Comparison of ENCODE assay signal across 32 cellular contexts in genomic region chr5:78630047-78630446, GRCh38. TPM values are rescaled to one million over a fixed set of nuclear protein-coding genes. Genes with fewer than 3 reads are reported as not detected.
"Had no signal": no experiment of that assay in that cellular context is flagged by ENCODE, and none has a peak within 500 bp of the region (broad histone marks: within the 10 kb centered on the region; RNA-seq: fewer than 3 reads in every experiment).

No MANE protein-coding gene starts in this region.

- H3K4me2 ChIP-seq: KMS-11, SK-N-SH had no signal

- H3K9ac ChIP-seq: KMS-11, SK-N-SH had no signal

- H3K4me3 Mint-ChIP-seq: activated CD4-positive, alpha-beta memory T cell treated with anti-CD3 and anti-CD28 coated beads for 36 hours; activated CD4-positive, alpha-beta T cell treated with anti-CD3 and anti-CD28 coated beads, Interleukin-2, amount 10 ng/mL, durations not matched to agents 7 days and 5 days; activated naive CD4-positive, alpha-beta T cell treated with anti-CD3 and anti-CD28 coated beads for 36 hours; activated naive CD8-positive, alpha-beta T cell; activated T-helper 17 cell treated with anti-CD3 and anti-CD28 coated beads, Interleukin-2, amount 50 U/mL, for 72 hours; brain had no signal

- FAIRE-seq: astrocyte had no signal

- H3K4me3 ChIP-seq: SJCRH30 had no signal

- H3K27ac ChIP-seq: KMS-11, RWPE1, SJCRH30, VCaP had no signal

- ATAC-seq: activated T-helper 17 cell treated with anti-CD3 and anti-CD28 coated beads, Interleukin-2, amount 50 U/mL, for 72 hours; Panc1 had no signal

- H3K27me3 Mint-ChIP-seq: brain had no signal

- H3K27me3 ChIP-seq: SJCRH30 had no signal

- H3K4me1 Mint-ChIP-seq: activated CD4-positive, alpha-beta T cell treated with anti-CD3 and anti-CD28 coated beads, Interleukin-2, amount 10 ng/mL, durations not matched to agents 7 days and 5 days; activated T-helper 17 cell treated with anti-CD3 and anti-CD28 coated beads, Interleukin-2, amount 50 U/mL, for 72 hours had no signal

- H3K9me2 ChIP-seq: SK-N-SH had no signal

- H3K9me3 Mint-ChIP-seq: activated CD4-positive, alpha-beta memory T cell treated with anti-CD3 and anti-CD28 coated beads for 36 hours; activated CD4-positive, alpha-beta T cell treated with anti-CD3 and anti-CD28 coated beads, Interleukin-2, amount 10 ng/mL, durations not matched to agents 7 days and 5 days; activated naive CD4-positive, alpha-beta T cell treated with anti-CD3 and anti-CD28 coated beads for 36 hours; activated T-helper 17 cell treated with anti-CD3 and anti-CD28 coated beads, Interleukin-2, amount 50 U/mL, for 72 hours; brain had no signal

- H3K36me3 Mint-ChIP-seq: activated CD4-positive, alpha-beta memory T cell treated with anti-CD3 and anti-CD28 coated beads for 36 hours; activated naive CD8-positive, alpha-beta T cell had no signal

- H3K9me3 ChIP-seq: SJCRH30, SK-N-SH had no signal

- DNase-seq: activated CD4-positive, alpha-beta memory T cell treated with anti-CD3 and anti-CD28 coated beads for 36 hours; activated CD4-positive, alpha-beta T cell treated with anti-CD3 and anti-CD28 coated beads, Interleukin-2, amount 10 ng/mL, durations not matched to agents 7 days and 5 days; activated CD4-positive, CD25-positive, alpha-beta regulatory T cell; activated CD8-positive, alpha-beta memory T cell treated with anti-CD3 and anti-CD28 coated beads for 24 hours; activated gamma-delta T cell; activated naive CD4-positive, alpha-beta T cell treated with anti-CD3 and anti-CD28 coated beads for 36 hours; activated T-cell treated with anti-CD3 and anti-CD28 coated beads for 4 hours; activated T-cell treated with anti-CD3 and anti-CD28 coated beads, Interleukin-2, amount 50 U/mL, for 48 hours; amygdala; MV-4-11; NCI-H1092 treated with DMSO at 0.1 percent for 48 hours; NCI-H1436; NCI-H1694 treated with DMSO at 0.1 percent for 48 hours; NCI-H2029 treated with DMSO at 0.1 percent for 48 hours; NCI-H345; NCI-H510A; NCI-H526 treated with DMSO at 0.1 percent for 48 hours; NCI-H82; OCI-M1; Right ventricle myocardium superior; SJCRH30; SK-N-SH; T-helper 1 cell had no signal

- H3K27ac Mint-ChIP-seq: activated CD4-positive, alpha-beta memory T cell treated with anti-CD3 and anti-CD28 coated beads for 36 hours; activated CD4-positive, alpha-beta T cell treated with anti-CD3 and anti-CD28 coated beads, Interleukin-2, amount 10 ng/mL, durations not matched to agents 7 days and 5 days; activated naive CD4-positive, alpha-beta T cell treated with anti-CD3 and anti-CD28 coated beads for 36 hours; activated naive CD8-positive, alpha-beta T cell; activated T-helper 17 cell treated with anti-CD3 and anti-CD28 coated beads, Interleukin-2, amount 50 U/mL, for 72 hours; brain had no signal

RNA-seq across cellular contexts. Expression of gene LHFPL2, which starts 18.5 kb away (rescaled TPM):
- total RNA-seq: activated naive CD4-positive, alpha-beta T cell treated with anti-CD3 and anti-CD28 coated beads for 36 hours; T-helper 2 cell treated with Interferon-gamma antibody and Interleukin-4, amounts not matched to agents 100 ng/mL and 5 ng/mL, for 36 hours had no signal
